In genomic region chrX:136237074-136237473, GRCh38 we compare ENCODE assay signal across 8 cellular contexts. TPM values are rescaled to one million over a fixed set of nuclear protein-coding genes. Genes with fewer than 3 reads are reported as not detected.
"Had no signal": no experiment of that assay in that cellular context is flagged by ENCODE, and none has a peak within 500 bp of the region (broad histone marks: within the 10 kb centered on the region; RNA-seq: fewer than 3 reads in every experiment).

No MANE protein-coding gene starts in this region.

- FAIRE-seq: H1, H54, HepG2 had no signal

- H3K4me3 ChIP-seq: GM23338 had no signal

- DNase-seq: H9, HCEC 1CT, KG1 had no signal

- ATAC-seq: GM23338, HepG2 had no signal

- H3K27ac ChIP-seq: HL-60 had no signal

- H3K4me2 ChIP-seq: GM23338 had no signal

- H2AFZ ChIP-seq: GM23338 had no signal

RNA-seq across cellular contexts. Expression of gene MAP7D3, which starts 14.1 kb away (rescaled TPM):
- total RNA-seq: HepG2 had no signal
- polyA plus RNA-seq: HepG2 had no signal
